Comparison of ENCODE assay signal across 8 cellular contexts in the genomic region with DNA sequence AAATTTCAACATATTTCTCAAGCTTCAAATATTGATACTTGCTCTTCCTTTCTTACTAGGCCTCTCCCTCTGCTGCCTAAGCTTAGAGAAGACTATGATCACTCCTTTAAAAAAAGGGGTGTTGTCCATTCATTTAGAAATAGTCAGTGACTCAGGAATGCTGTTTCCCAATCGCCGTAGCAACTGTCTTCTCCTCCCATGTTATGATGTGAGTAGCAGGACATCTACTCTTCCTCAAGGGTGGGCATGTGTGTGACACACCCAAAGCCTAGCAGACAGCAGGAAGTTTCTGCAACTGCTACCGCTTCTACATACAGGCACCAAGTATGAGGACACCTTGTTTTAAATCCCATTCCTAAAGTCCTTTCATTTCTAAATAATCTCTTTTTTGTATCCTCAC. TPM values are rescaled to one million over a fixed set of nuclear protein-coding genes. Genes with fewer than 3 reads are reported as not detected.
DNase-seq lines count a peak whose midpoint lies in the region; ATAC-seq and TF ChIP-seq lines count a peak whose summit lies in the region.

No MANE protein-coding gene starts in this region.

- peak overlapping the region; percentile 92 for H3K27ac ChIP-seq in DND-41 (ENCODE audit: low read length)
- H3K27ac ChIP-seq in testis: no peak overlapping the region

- H3K27me3 ChIP-seq in DND-41 (ENCODE audit: insufficient read depth, low read length, poor library complexity): no peaks in the 10 kb centered on the region
- H3K27me3 ChIP-seq in testis: no peaks in the 10 kb centered on the region

- peaks cover 12% of the 10 kb centered on the region for H4K20me1 ChIP-seq in DND-41 (ENCODE audit: insufficient read depth, low read length)

- peaks cover 92% of the 10 kb centered on the region for H3K79me2 ChIP-seq in DND-41 (ENCODE audit: insufficient read depth, low read length)

- no peak for TF ChIP-seq POLR2A in testis (IDR thresholded peaks at IDR 0.05)

- no peaks in the 10 kb centered on the region for H3K9me3 ChIP-seq in DND-41 (ENCODE audit: insufficient read depth, low read length, severe bottlenecking)
- H3K9me3 ChIP-seq in testis: no peaks in the 10 kb centered on the region

- no peak for TF ChIP-seq CTCF in DND-41 (IDR thresholded peaks at IDR 0.05; ENCODE audit: borderline replicate concordance, extremely low read depth, low read length, poor library complexity, severe bottlenecking)
- TF ChIP-seq CTCF in testis (IDR thresholded peaks at IDR 0.05): no peak

- H3K4me2 ChIP-seq in DND-41 (ENCODE audit: insufficient read depth, low read length): peak overlapping the region; percentile 57; the same call in 1 of the 2 replicates

- DNase-seq in DND-41 (peak; percentile 42), LoVo (ENCODE audit: low spot score) (peak; percentile 93), amniotic epithelial cell (ENCODE audit: low read depth) (peak; percentile 94), islet precursor cell (peak; percentile 86), testis (peak; percentile 31), NCI-H345 (lab: John Stamatoyannopoulos, UW) (no peak), superior temporal gyrus (ENCODE audit: extremely low spot score) (no peak)

- H3K4me1 ChIP-seq in DND-41 (ENCODE audit: insufficient read depth, low read length) (peaks cover 95% of the 10 kb centered on the region), testis (no peaks in the 10 kb centered on the region)

- peak overlapping the region; percentile 56 for H3K9ac ChIP-seq in DND-41 (ENCODE audit: low read depth, low read length)

- 74 to 80% methylated on average over 3 of the region's 3 CpGs for WGBS in testis, 2 donors

- intact Hi-C loops in testis (cut with DNase I; ENCODE audit: low total_unique reads): no loop called here

- ATAC-seq in DND-41 (ENCODE audit: insufficient read depth, low read depth) (no peak), GM19035 (IDR thresholded peaks at IDR 0.05; ENCODE audit: unreplicated experiment) (no peak)

- H3K36me3 ChIP-seq in DND-41 (ENCODE audit: insufficient read depth, low read length) (peaks cover 4% of the 10 kb centered on the region), testis (ENCODE audit: low read depth, missing control alignments) (no peaks in the 10 kb centered on the region)

- H3K4me3 ChIP-seq in DND-41 (ENCODE audit: low read depth in 1 of 2, low read length in 2 of 2) (no peak overlapping the region), testis (no peak overlapping the region)

- no peak overlapping the region for H2AFZ ChIP-seq in DND-41 (ENCODE audit: low read depth, low read length)

RNA-seq across cellular contexts. Expression of gene DIAPH1, which starts 14.5 kb away (rescaled TPM):
- 10 to 100 TPM; 53.7 to 58.2 TPM for total RNA-seq in testis
- 77.5 TPM for polyA plus RNA-seq in testis (ENCODE audit: insufficient read depth, low read depth, low replicate concordance)

RNA-seq across cellular contexts. Expression of gene HDAC3, which starts 32.3 kb away (rescaled TPM):
- 10 to 100 TPM; 63.9 to 76.5 TPM for total RNA-seq in testis
- polyA plus RNA-seq in testis (ENCODE audit: insufficient read depth, low read depth, low replicate concordance): 57.3 TPM

RNA-seq across cellular contexts. Expression of gene RELL2, which starts 32.5 kb away (rescaled TPM):
- total RNA-seq in testis: 10 to 100 TPM; 11.3 to 17.0 TPM
- 8.6 TPM for polyA plus RNA-seq in testis (ENCODE audit: insufficient read depth, low read depth, low replicate concordance)

RNA-seq across cellular contexts. Expression of gene FCHSD1, which starts 46.9 kb away (rescaled TPM):
- 10 to 100 TPM; 19.3 to 21.3 TPM for total RNA-seq in testis
- polyA plus RNA-seq in testis (ENCODE audit: insufficient read depth, low read depth, low replicate concordance): 12.9 TPM

Comparison
In these comparisons a context has a peak if more than half of its experiments do, and no peak if none do; other contexts are left out.
1. DNase-seq: peak in DND-41 (single experiment), LoVo (single experiment), amniotic epithelial cell (single experiment), islet precursor cell (single experiment) and testis (single experiment); none in NCI-H345 (single experiment) and superior temporal gyrus (single experiment).